In genomic region chr12:26768611-26769603, GRCh38 we compare ENCODE assay signal across 1 cellular context.
A peak's percentile ranks its signal among the peaks of the same experiment; 100 is the strongest.
TF ChIP-seq lines count a peak whose summit lies in the region.

No MANE protein-coding gene starts in this region.

TF ChIP-seq in HepG2, 621 proteins besides CTCF, POLR2A, EP300 and RAD21 (continued from another document and continues in another):
- TF ChIP-seq, protein P1, sequence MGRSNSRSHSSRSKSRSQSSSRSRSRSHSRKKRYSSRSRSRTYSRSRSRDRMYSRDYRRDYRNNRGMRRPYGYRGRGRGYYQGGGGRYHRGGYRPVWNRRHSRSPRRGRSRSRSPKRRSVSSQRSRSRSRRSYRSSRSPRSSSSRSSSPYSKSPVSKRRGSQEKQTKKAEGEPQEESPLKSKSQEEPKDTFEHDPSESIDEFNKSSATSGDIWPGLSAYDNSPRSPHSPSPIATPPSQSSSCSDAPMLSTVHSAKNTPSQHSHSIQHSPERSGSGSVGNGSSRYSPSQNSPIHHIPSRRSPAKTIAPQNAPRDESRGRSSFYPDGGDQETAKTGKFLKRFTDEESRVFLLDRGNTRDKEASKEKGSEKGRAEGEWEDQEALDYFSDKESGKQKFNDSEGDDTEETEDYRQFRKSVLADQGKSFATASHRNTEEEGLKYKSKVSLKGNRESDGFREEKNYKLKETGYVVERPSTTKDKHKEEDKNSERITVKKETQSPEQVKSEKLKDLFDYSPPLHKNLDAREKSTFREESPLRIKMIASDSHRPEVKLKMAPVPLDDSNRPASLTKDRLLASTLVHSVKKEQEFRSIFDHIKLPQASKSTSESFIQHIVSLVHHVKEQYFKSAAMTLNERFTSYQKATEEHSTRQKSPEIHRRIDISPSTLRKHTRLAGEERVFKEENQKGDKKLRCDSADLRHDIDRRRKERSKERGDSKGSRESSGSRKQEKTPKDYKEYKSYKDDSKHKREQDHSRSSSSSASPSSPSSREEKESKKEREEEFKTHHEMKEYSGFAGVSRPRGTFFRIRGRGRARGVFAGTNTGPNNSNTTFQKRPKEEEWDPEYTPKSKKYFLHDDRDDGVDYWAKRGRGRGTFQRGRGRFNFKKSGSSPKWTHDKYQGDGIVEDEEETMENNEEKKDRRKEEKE (IDR thresholded peaks at IDR 0.05): no peak
- TF ChIP-seq SOX5 (CRISPR knock-in tag; IDR thresholded peaks at IDR 0.05; ENCODE audit: borderline replicate concordance): peak; percentile 97
- no peak for TF ChIP-seq ZNF235 (CRISPR knock-in tag; IDR thresholded peaks at IDR 0.05; ENCODE audit: borderline replicate concordance)
- TF ChIP-seq CENPT (CRISPR knock-in tag; IDR thresholded peaks at IDR 0.05; ENCODE audit: low read depth): no peak
- TF ChIP-seq JDP2 (CRISPR knock-in tag; IDR thresholded peaks at IDR 0.05; ENCODE audit: borderline replicate concordance): no peak
- TF ChIP-seq KMT2A (CRISPR knock-in tag; IDR thresholded peaks at IDR 0.05): peak; percentile 35; the same call in 1 of the 2 replicates
- no peak for TF ChIP-seq PRDM15 (CRISPR knock-in tag; IDR thresholded peaks at IDR 0.05)
- TF ChIP-seq, protein P2, sequence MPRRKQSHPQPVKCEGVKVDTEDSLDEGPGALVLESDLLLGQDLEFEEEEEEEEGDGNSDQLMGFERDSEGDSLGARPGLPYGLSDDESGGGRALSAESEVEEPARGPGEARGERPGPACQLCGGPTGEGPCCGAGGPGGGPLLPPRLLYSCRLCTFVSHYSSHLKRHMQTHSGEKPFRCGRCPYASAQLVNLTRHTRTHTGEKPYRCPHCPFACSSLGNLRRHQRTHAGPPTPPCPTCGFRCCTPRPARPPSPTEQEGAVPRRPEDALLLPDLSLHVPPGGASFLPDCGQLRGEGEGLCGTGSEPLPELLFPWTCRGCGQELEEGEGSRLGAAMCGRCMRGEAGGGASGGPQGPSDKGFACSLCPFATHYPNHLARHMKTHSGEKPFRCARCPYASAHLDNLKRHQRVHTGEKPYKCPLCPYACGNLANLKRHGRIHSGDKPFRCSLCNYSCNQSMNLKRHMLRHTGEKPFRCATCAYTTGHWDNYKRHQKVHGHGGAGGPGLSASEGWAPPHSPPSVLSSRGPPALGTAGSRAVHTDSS (CRISPR knock-in tag; conservative IDR thresholded peaks at IDR 0.05): no peak
- no peak for TF ChIP-seq ZNF619 (CRISPR knock-in tag; IDR thresholded peaks at IDR 0.05)
- TF ChIP-seq RARG (CRISPR knock-in tag; IDR thresholded peaks at IDR 0.05; ENCODE audit: low read depth): no peak
- TF ChIP-seq RXRA (CRISPR knock-in tag; IDR thresholded peaks at IDR 0.05): peak; percentile 69; the same call in 1 of the 2 replicates
- TF ChIP-seq FOSL2 (CRISPR knock-in tag; IDR thresholded peaks at IDR 0.05): peak; percentile 94
- TF ChIP-seq HCFC1 (IDR thresholded peaks at IDR 0.05; ENCODE audit: low read depth, low read length): no peak
- TF ChIP-seq WIZ (CRISPR knock-in tag; IDR thresholded peaks at IDR 0.05): no peak
- TF ChIP-seq MED13 (CRISPR knock-in tag; IDR thresholded peaks at IDR 0.05): peak; percentile 98
- peak; percentile 42; the same call in 1 of the 2 replicates for TF ChIP-seq GMEB1 (CRISPR knock-in tag; IDR thresholded peaks at IDR 0.05; ENCODE audit: borderline replicate concordance)
- TF ChIP-seq ZBTB39 (CRISPR knock-in tag; IDR thresholded peaks at IDR 0.05): no peak
- TF ChIP-seq, protein P3, sequence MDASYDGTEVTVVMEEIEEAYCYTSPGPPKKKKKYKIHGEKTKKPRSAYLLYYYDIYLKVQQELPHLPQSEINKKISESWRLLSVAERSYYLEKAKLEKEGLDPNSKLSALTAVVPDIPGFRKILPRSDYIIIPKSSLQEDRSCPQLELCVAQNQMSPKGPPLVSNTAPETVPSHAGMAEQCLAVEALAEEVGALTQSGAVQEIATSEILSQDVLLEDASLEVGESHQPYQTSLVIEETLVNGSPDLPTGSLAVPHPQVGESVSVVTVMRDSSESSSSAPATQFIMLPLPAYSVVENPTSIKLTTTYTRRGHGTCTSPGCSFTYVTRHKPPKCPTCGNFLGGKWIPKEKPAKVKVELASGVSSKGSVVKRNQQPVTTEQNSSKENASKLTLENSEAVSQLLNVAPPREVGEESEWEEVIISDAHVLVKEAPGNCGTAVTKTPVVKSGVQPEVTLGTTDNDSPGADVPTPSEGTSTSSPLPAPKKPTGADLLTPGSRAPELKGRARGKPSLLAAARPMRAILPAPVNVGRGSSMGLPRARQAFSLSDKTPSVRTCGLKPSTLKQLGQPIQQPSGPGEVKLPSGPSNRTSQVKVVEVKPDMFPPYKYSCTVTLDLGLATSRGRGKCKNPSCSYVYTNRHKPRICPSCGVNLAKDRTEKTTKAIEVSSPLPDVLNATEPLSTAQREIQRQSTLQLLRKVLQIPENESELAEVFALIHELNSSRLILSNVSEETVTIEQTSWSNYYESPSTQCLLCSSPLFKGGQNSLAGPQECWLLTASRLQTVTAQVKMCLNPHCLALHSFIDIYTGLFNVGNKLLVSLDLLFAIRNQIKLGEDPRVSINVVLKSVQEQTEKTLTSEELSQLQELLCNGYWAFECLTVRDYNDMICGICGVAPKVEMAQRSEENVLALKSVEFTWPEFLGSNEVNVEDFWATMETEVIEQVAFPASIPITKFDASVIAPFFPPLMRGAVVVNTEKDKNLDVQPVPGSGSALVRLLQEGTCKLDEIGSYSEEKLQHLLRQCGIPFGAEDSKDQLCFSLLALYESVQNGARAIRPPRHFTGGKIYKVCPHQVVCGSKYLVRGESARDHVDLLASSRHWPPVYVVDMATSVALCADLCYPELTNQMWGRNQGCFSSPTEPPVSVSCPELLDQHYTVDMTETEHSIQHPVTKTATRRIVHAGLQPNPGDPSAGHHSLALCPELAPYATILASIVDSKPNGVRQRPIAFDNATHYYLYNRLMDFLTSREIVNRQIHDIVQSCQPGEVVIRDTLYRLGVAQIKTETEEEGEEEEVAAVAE (CRISPR knock-in tag; IDR thresholded peaks at IDR 0.05; ENCODE audit: borderline replicate concordance): peak; percentile 89; the same call in 1 of the 2 replicates
- peak; percentile 75; the same call in 1 of the 2 replicates for TF ChIP-seq SNAI1 (CRISPR knock-in tag; IDR thresholded peaks at IDR 0.05; ENCODE audit: borderline replicate concordance)
- no peak; the same call in 1 of the 2 replicates for TF ChIP-seq ZNF136 (CRISPR knock-in tag; IDR thresholded peaks at IDR 0.05; ENCODE audit: low read depth)
- TF ChIP-seq HMG20B (CRISPR knock-in tag; conservative IDR thresholded peaks at IDR 0.05): peak; percentile 99
- no peak for TF ChIP-seq GPN1 (CRISPR knock-in tag; IDR thresholded peaks at IDR 0.05; ENCODE audit: borderline replicate concordance)
- peak; percentile 85; the same call in 1 of the 2 replicates for TF ChIP-seq ZBTB7B (CRISPR knock-in tag; IDR thresholded peaks at IDR 0.05)
- TF ChIP-seq, protein P4, sequence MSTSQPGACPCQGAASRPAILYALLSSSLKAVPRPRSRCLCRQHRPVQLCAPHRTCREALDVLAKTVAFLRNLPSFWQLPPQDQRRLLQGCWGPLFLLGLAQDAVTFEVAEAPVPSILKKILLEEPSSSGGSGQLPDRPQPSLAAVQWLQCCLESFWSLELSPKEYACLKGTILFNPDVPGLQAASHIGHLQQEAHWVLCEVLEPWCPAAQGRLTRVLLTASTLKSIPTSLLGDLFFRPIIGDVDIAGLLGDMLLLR (CRISPR knock-in tag; IDR thresholded peaks at IDR 0.05): no peak
- no peak for TF ChIP-seq ZFAT (CRISPR knock-in tag; conservative IDR thresholded peaks at IDR 0.05)
- TF ChIP-seq ZSCAN22 (CRISPR knock-in tag; IDR thresholded peaks at IDR 0.05): no peak
- TF ChIP-seq MTA1 (CRISPR knock-in tag; IDR thresholded peaks at IDR 0.05; ENCODE audit: borderline replicate concordance): no peak
- no peak for TF ChIP-seq CSRNP2 (CRISPR knock-in tag; conservative IDR thresholded peaks at IDR 0.05; ENCODE audit: low read depth)
- TF ChIP-seq KLF15 (CRISPR knock-in tag; IDR thresholded peaks at IDR 0.05; ENCODE audit: borderline replicate concordance): peak; percentile 35; the same call in 1 of the 2 replicates
- TF ChIP-seq ZIK1 (CRISPR knock-in tag; IDR thresholded peaks at IDR 0.05; ENCODE audit: borderline replicate concordance, low read depth): no peak
- no peak for TF ChIP-seq KLF9 (CRISPR knock-in tag; IDR thresholded peaks at IDR 0.05; ENCODE audit: low read depth)
- TF ChIP-seq, protein P5, sequence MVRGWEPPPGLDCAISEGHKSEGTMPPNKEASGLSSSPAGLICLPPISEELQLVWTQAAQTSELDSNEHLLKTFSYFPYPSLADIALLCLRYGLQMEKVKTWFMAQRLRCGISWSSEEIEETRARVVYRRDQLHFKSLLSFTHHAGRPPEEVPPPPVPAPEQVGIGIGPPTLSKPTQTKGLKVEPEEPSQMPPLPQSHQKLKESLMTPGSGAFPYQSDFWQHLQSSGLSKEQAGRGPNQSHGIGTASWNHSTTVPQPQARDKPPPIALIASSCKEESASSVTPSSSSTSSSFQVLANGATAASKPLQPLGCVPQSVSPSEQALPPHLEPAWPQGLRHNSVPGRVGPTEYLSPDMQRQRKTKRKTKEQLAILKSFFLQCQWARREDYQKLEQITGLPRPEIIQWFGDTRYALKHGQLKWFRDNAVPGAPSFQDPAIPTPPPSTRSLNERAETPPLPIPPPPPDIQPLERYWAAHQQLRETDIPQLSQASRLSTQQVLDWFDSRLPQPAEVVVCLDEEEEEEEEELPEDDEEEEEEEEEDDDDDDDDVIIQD (CRISPR knock-in tag; IDR thresholded peaks at IDR 0.05; ENCODE audit: low read depth): peak; percentile 94
- peak; percentile 64; the same call in 1 of the 2 replicates for TF ChIP-seq JUND (CRISPR knock-in tag; IDR thresholded peaks at IDR 0.05)
- TF ChIP-seq ATF1 (CRISPR knock-in tag; IDR thresholded peaks at IDR 0.05): peak; percentile 82
- 0 out of 2 replicates have a peak, but pooled peaks have one; percentile 57 for TF ChIP-seq SP140L (CRISPR knock-in tag; IDR thresholded peaks at IDR 0.05; ENCODE audit: borderline replicate concordance)
- peak; percentile 100 for TF ChIP-seq NFIC (IDR thresholded peaks at IDR 0.05; ENCODE audit: low read length)
- no peak for TF ChIP-seq MAZ (IDR thresholded peaks at IDR 0.05; ENCODE audit: borderline replicate concordance, low read depth, low read length)
- TF ChIP-seq MAZ (CRISPR knock-in tag; IDR thresholded peaks at IDR 0.05; ENCODE audit: low read depth): peak; percentile 68
